In genomic region chr3:156674046-156674910, GRCh38 we compare ENCODE assay signal across 1 cellular context.
TF ChIP-seq lines count a peak whose summit lies in the region.

TIPARP (plus strand) TSS chr3:156674590; CDS start chr3:156677698, 3,108 bp downstream.

TF ChIP-seq in GM23338, 12 proteins besides CTCF, POLR2A, EP300 and RAD21 (continued from another document):
- TF ChIP-seq, protein P1, sequence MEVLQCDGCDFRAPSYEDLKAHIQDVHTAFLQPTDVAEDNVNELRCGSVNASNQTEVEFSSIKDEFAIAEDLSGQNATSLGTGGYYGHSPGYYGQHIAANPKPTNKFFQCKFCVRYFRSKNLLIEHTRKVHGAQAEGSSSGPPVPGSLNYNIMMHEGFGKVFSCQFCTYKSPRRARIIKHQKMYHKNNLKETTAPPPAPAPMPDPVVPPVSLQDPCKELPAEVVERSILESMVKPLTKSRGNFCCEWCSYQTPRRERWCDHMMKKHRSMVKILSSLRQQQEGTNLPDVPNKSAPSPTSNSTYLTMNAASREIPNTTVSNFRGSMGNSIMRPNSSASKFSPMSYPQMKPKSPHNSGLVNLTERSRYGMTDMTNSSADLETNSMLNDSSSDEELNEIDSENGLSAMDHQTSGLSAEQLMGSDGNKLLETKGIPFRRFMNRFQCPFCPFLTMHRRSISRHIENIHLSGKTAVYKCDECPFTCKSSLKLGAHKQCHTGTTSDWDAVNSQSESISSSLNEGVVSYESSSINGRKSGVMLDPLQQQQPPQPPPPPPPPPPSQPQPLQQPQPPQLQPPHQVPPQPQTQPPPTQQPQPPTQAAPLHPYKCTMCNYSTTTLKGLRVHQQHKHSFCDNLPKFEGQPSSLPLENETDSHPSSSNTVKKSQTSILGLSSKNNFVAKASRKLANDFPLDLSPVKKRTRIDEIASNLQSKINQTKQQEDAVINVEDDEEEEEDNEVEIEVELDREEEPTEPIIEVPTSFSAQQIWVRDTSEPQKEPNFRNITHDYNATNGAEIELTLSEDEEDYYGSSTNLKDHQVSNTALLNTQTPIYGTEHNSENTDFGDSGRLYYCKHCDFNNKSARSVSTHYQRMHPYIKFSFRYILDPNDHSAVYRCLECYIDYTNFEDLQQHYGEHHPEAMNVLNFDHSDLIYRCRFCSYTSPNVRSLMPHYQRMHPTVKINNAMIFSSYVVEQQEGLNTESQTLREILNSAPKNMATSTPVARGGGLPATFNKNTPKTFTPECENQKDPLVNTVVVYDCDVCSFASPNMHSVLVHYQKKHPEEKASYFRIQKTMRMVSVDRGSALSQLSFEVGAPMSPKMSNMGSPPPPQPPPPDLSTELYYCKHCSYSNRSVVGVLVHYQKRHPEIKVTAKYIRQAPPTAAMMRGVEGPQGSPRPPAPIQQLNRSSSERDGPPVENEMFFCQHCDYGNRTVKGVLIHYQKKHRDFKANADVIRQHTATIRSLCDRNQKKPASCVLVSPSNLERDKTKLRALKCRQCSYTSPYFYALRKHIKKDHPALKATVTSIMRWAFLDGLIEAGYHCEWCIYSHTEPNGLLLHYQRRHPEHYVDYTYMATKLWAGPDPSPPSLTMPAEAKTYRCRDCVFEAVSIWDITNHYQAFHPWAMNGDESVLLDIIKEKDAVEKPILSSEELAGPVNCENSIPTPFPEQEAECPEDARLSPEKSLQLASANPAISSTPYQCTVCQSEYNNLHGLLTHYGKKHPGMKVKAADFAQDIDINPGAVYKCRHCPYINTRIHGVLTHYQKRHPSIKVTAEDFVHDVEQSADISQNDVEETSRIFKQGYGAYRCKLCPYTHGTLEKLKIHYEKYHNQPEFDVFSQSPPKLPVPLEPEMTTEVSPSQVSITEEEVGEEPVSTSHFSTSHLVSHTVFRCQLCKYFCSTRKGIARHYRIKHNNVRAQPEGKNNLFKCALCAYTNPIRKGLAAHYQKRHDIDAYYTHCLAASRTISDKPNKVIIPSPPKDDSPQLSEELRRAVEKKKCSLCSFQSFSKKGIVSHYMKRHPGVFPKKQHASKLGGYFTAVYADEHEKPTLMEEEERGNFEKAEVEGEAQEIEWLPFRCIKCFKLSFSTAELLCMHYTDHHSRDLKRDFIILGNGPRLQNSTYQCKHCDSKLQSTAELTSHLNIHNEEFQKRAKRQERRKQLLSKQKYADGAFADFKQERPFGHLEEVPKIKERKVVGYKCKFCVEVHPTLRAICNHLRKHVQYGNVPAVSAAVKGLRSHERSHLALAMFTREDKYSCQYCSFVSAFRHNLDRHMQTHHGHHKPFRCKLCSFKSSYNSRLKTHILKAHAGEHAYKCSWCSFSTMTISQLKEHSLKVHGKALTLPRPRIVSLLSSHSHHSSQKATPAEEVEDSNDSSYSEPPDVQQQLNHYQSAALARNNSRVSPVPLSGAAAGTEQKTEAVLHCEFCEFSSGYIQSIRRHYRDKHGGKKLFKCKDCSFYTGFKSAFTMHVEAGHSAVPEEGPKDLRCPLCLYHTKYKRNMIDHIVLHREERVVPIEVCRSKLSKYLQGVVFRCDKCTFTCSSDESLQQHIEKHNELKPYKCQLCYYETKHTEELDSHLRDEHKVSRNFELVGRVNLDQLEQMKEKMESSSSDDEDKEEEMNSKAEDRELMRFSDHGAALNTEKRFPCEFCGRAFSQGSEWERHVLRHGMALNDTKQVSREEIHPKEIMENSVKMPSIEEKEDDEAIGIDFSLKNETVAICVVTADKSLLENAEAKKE (CRISPR knock-in tag; IDR thresholded peaks at IDR 0.05): no peak
- no peak for TF ChIP-seq STAT1 (IDR thresholded peaks at IDR 0.05; ENCODE audit: unreplicated experiment)
- TF ChIP-seq, protein P2, sequence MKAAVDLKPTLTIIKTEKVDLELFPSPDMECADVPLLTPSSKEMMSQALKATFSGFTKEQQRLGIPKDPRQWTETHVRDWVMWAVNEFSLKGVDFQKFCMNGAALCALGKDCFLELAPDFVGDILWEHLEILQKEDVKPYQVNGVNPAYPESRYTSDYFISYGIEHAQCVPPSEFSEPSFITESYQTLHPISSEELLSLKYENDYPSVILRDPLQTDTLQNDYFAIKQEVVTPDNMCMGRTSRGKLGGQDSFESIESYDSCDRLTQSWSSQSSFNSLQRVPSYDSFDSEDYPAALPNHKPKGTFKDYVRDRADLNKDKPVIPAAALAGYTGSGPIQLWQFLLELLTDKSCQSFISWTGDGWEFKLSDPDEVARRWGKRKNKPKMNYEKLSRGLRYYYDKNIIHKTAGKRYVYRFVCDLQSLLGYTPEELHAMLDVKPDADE (IDR thresholded peaks at IDR 0.05): no peak; the same call in 1 of the 2 replicates
- no peak for TF ChIP-seq JUNB (IDR thresholded peaks at IDR 0.05; ENCODE audit: unreplicated experiment)
- peak; percentile 92 for TF ChIP-seq POLR2AphosphoS5 (IDR thresholded peaks at IDR 0.05; ENCODE audit: low read depth)
- no peak for TF ChIP-seq REST (IDR thresholded peaks at IDR 0.05; ENCODE audit: unreplicated experiment)
- TF ChIP-seq ZNF331 (CRISPR knock-in tag; IDR thresholded peaks at IDR 0.05; ENCODE audit: low read depth): no peak
TF ChIP-seq in GM23338: peak in this region for 2.
